Comparison of ENCODE assay signal across 1 cellular context in the genomic region with DNA sequence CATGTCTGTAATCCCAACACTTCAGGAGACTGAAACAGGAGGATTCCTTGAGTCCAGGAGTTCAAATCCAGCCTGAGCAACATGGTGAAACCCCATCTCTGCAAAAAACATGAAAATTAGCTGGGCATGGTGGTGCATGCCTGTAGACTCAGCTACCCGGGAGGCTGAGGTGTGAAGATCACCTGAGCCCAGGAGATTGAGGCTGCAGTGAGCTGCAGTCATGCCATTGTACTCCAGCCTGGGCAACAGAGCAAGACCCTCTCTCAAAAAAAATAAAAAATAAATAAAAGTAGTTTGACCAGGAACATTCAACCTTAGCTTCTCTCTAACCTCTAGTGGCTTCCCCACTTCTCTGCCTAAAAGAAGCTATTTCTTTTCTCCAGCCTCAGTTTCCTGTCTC.
TF ChIP-seq lines count a peak whose summit lies in the region.

No MANE protein-coding gene starts in this region.

TF ChIP-seq in IMR-90, 13 proteins besides CTCF, POLR2A, EP300 and RAD21:
- no peak for TF ChIP-seq RCOR1 (IDR thresholded peaks at IDR 0.05; ENCODE audit: insufficient replicate concordance, low read length)
- TF ChIP-seq CEBPB (IDR thresholded peaks at IDR 0.05; ENCODE audit: low read depth, low read length) = no peak
- TF ChIP-seq, protein P1, sequence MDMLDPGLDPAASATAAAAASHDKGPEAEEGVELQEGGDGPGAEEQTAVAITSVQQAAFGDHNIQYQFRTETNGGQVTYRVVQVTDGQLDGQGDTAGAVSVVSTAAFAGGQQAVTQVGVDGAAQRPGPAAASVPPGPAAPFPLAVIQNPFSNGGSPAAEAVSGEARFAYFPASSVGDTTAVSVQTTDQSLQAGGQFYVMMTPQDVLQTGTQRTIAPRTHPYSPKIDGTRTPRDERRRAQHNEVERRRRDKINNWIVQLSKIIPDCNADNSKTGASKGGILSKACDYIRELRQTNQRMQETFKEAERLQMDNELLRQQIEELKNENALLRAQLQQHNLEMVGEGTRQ (IDR thresholded peaks at IDR 0.05; ENCODE audit: low read depth, low read length) = no peak
- TF ChIP-seq MAFK (IDR thresholded peaks at IDR 0.05; ENCODE audit: low read depth, low read length) = no peak
